Comparison of ENCODE assay signal across 1 cellular context in genomic region chr10:108812906-108813305, GRCh38.
TF ChIP-seq lines count a peak whose summit lies in the region.

No MANE protein-coding gene starts in this region.

TF ChIP-seq in SK-N-SH, 30 proteins besides CTCF, POLR2A, EP300 and RAD21 (continued from another document):
- no peak for TF ChIP-seq REST (IDR thresholded peaks at IDR 0.05; ENCODE audit: low read depth, low read length)
- no peak for TF ChIP-seq RCOR1 (IDR thresholded peaks at IDR 0.05; ENCODE audit: low read length)
- TF ChIP-seq ZBTB33 (IDR thresholded peaks at IDR 0.05; ENCODE audit: borderline replicate concordance, low read depth): no peak
- TF ChIP-seq PBX3 (IDR thresholded peaks at IDR 0.05): no peak
- TF ChIP-seq GABPA (IDR thresholded peaks at IDR 0.05; ENCODE audit: low read depth): no peak
- TF ChIP-seq RFX5 (IDR thresholded peaks at IDR 0.05; ENCODE audit: low read length): no peak
